Comparison of ENCODE assay signal across 28 cellular contexts in the genomic region with DNA sequence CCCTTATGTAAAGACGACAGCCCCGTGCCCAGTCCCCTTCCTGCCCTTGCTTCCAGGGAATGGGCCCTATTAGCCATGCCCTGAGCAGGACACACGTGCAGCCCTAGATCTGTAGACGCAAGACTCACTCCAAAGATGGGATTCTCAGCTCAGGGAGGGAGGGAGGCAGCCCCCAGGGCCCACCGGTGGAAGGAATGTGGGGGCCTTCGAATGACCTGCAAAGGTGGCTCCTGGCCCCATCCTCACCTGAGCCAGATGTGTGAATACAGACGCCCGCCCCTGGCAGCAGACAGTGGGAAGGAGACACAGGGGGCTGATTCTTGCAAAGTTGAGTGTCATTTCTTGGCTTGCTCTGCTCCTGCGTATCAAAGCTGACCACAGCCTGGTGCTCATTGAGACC.
"Had no signal": no experiment of that assay in that cellular context is flagged by ENCODE, and none has a peak within 500 bp of the region (broad histone marks: within the 10 kb centered on the region; RNA-seq: fewer than 3 reads in every experiment).

No MANE protein-coding gene starts in this region.

- ATAC-seq: body of pancreas, Panc1, Right ventricle myocardium inferior had no signal

- DNase-seq: activated CD4-positive, alpha-beta memory T cell treated with anti-CD3 and anti-CD28 coated beads, Interleukin-2, amount 10 ng/mL, durations not matched to agents 7 days and 5 days; activated CD4-positive, alpha-beta T cell treated with anti-CD3 and anti-CD28 coated beads, Interleukin-2, amount 50 U/mL, for 1 hour; activated CD4-positive, CD25-positive, alpha-beta regulatory T cell; activated gamma-delta T cell; activated T-cell treated with anti-CD3 and anti-CD28 coated beads for 4 hours; activated T-cell treated with anti-CD3 and anti-CD28 coated beads, Interleukin-2, amount 50 U/mL, for 48 hours; aorta; body of pancreas; KG1; MG63; NCI-H1105; NCI-H1436; NCI-H1694 treated with DMSO at 0.1 percent for 48 hours; NCI-H2029 treated with DMSO at 0.1 percent for 48 hours; NCI-H510A treated with DMSO at 0.1 percent for 48 hours; NCI-H69; NK-92 treated with Interleukin-12 subunit alpha and Interleukin-12 subunit beta, amount 100 ng/mL, for 24 hours; OCI-M1; T-cell; T-helper 2 cell; T1000 had no signal

- FAIRE-seq: TTC549 had no signal

- H3K27ac ChIP-seq: body of pancreas, SK-N-MC had no signal

- H3K9me3 Mint-ChIP-seq: activated CD4-positive, alpha-beta memory T cell treated with anti-CD3 and anti-CD28 coated beads, Interleukin-2, amount 10 ng/mL, durations not matched to agents 7 days and 5 days; activated naive CD4-positive, alpha-beta T cell treated with anti-CD3 and anti-CD28 coated beads, Interleukin-2, amount 50 U/mL, for 24 hours; activated T-helper 17 cell treated with anti-CD3 and anti-CD28 coated beads, Interleukin-2, amount 50 U/mL, for 72 hours; IgD-negative memory B cell; T-cell had no signal

- H3K4me1 Mint-ChIP-seq: activated CD4-positive, alpha-beta memory T cell treated with anti-CD3 and anti-CD28 coated beads, Interleukin-2, amount 10 ng/mL, durations not matched to agents 7 days and 5 days had no signal

- H3K36me3 Mint-ChIP-seq: activated naive CD4-positive, alpha-beta T cell treated with anti-CD3 and anti-CD28 coated beads, Interleukin-2, amount 50 U/mL, for 24 hours; IgD-negative memory B cell; T-cell had no signal

- H3K27me3 ChIP-seq: body of pancreas, MG63 had no signal

- H3K27me3 Mint-ChIP-seq: activated naive CD4-positive, alpha-beta T cell treated with anti-CD3 and anti-CD28 coated beads, Interleukin-2, amount 50 U/mL, for 24 hours; activated T-helper 17 cell treated with anti-CD3 and anti-CD28 coated beads, Interleukin-2, amount 50 U/mL, for 72 hours; IgD-negative memory B cell; T-cell had no signal

- H3K36me3 ChIP-seq: MG63 had no signal

- H3K4me3 Mint-ChIP-seq: activated CD4-positive, alpha-beta memory T cell treated with anti-CD3 and anti-CD28 coated beads, Interleukin-2, amount 10 ng/mL, durations not matched to agents 7 days and 5 days; activated naive CD4-positive, alpha-beta T cell treated with anti-CD3 and anti-CD28 coated beads, Interleukin-2, amount 50 U/mL, for 24 hours; activated T-helper 17 cell treated with anti-CD3 and anti-CD28 coated beads, Interleukin-2, amount 50 U/mL, for 72 hours; IgD-negative memory B cell had no signal

- H3K9me3 ChIP-seq: body of pancreas, MG63 had no signal

- H3K27ac Mint-ChIP-seq: activated CD4-positive, alpha-beta memory T cell treated with anti-CD3 and anti-CD28 coated beads, Interleukin-2, amount 10 ng/mL, durations not matched to agents 7 days and 5 days; activated naive CD4-positive, alpha-beta T cell treated with anti-CD3 and anti-CD28 coated beads, Interleukin-2, amount 50 U/mL, for 24 hours; activated T-helper 17 cell treated with anti-CD3 and anti-CD28 coated beads, Interleukin-2, amount 50 U/mL, for 72 hours had no signal

- H3K4me3 ChIP-seq: body of pancreas, MG63, SK-N-MC had no signal
